20 cellular contexts compared by ENCODE assay signal in genomic region chr6:5361371-5361770, GRCh38.
A peak's percentile ranks its signal among the peaks of the same experiment; 100 is the strongest.
DNase-seq lines count a peak whose midpoint lies in the region; ATAC-seq, FAIRE-seq and TF ChIP-seq lines count a peak whose summit lies in the region.
"Had no signal": no experiment of that assay in that cellular context is flagged by ENCODE, and none has a peak within 500 bp of the region (broad histone marks: within the 10 kb centered on the region; RNA-seq: fewer than 3 reads in every experiment).

No MANE protein-coding gene starts in this region.

- no peaks in the 10 kb centered on the region for H3K36me3 ChIP-seq in IMR-90 (ENCODE audit: control insufficient read depth, insufficient read depth, low read length)

- H3K9me3 ChIP-seq in IMR-90 (ENCODE audit: control insufficient read depth, insufficient read depth, low read length) = no peaks in the 10 kb centered on the region

- H3K27ac ChIP-seq in IMR-90 (ENCODE audit: insufficient read depth, low read length) = no peak overlapping the region
- H3K27ac ChIP-seq: HL-60, skin epidermis had no signal

- no peak overlapping the region for H3K14ac ChIP-seq in IMR-90 (replicated peaks; ENCODE audit: low read depth, low read length)

- CTCF ChIA-PET in IMR-90 (lab: Yijun Ruan, JAX) = no interaction called here

- WGBS in IMR-90 (ENCODE audit: extremely low coverage in 2 of 2, insufficient read length in 1 of 2), 2 experiments = no CpG with 5 or more reads among the region's 2 CpGs

- POLR2A ChIA-PET in IMR-90 (lab: Charles Lee; ENCODE audit: unreplicated experiment) = no interaction called here

- H3K4me3 ChIP-seq in IMR-90 (ENCODE audit: insufficient read depth, low read depth, low read length) (no peak overlapping the region), cardiac fibroblast (replicated peaks in 1 of 2; ENCODE audit: low read depth in 2 of 2, low read length in 2 of 2) (no peak overlapping the region)
- H3K4me3 ChIP-seq: skin epidermis had no signal

- no peak overlapping the region for H4K8ac ChIP-seq in IMR-90 (ENCODE audit: low read depth in 2 of 2, low read length in 2 of 2)

- H3K27me3 ChIP-seq in IMR-90 (ENCODE audit: control insufficient read depth, insufficient read depth, low read length) = no peaks in the 10 kb centered on the region

- H2AK5ac ChIP-seq in IMR-90 (ENCODE audit: low read depth, low read length) = no peak overlapping the region

- no peak overlapping the region for H3K23ac ChIP-seq in IMR-90 (ENCODE audit: low read depth, low read length)

- no peak overlapping the region for H2AFZ ChIP-seq in IMR-90 (replicated peaks; ENCODE audit: low read length, poor library complexity)

- BruUV-seq in IMR-90 (replicated peaks; lab: Mats Ljungman, UMichigan) = no TSS peak

- TF ChIP-seq POLR2A in IMR-90 (IDR thresholded peaks at IDR 0.05; ENCODE audit: low read depth, low read length) = no peak

- H3K9ac ChIP-seq in IMR-90 (ENCODE audit: low read depth, low read length) = no peak overlapping the region

- no peak overlapping the region for H3K18ac ChIP-seq in IMR-90 (ENCODE audit: low read depth, low read length)

- intact Hi-C loops in IMR-90 (cut with micrococcal nuclease) = no loop called here

- H4K20me1 ChIP-seq in IMR-90 (ENCODE audit: insufficient read depth, low read length) = no peaks in the 10 kb centered on the region

- H4K91ac ChIP-seq in IMR-90 (ENCODE audit: insufficient read depth, low read depth, low read length) = no peak overlapping the region

- peaks cover 0 to 3% of the 10 kb centered on the region in 2 experiments; a peak in 2 of 4 replicates for H3K79me1 ChIP-seq in IMR-90 (ENCODE audit: low read depth in 1 of 2, low read length in 2 of 2)

- H2BK15ac ChIP-seq in IMR-90 (ENCODE audit: low read depth, low read length) = no peak overlapping the region

- H2BK120ac ChIP-seq in IMR-90 (ENCODE audit: low read depth, low read length) = no peak overlapping the region

- no peak overlapping the region for H4K5ac ChIP-seq in IMR-90 (ENCODE audit: low read depth, low read length)

- no peaks in the 10 kb centered on the region for H3K4me1 ChIP-seq in IMR-90 (ENCODE audit: control insufficient read depth, insufficient read depth, low read length)

- in situ Hi-C loops in IMR-90 (cut with MboI; ENCODE audit: low sequenced_read_pairs) = no loop called here

- no peak overlapping the region for H2BK20ac ChIP-seq in IMR-90 (ENCODE audit: low read depth, low read length)

- ATAC-seq in IMR-90 (ENCODE audit: low read depth) = no peak
- no peak for ATAC-seq in HG03457 (IDR thresholded peaks at IDR 0.05; ENCODE audit: unreplicated experiment)
- ATAC-seq in GM21737 (IDR thresholded peaks at IDR 0.05; ENCODE audit: unreplicated experiment) = no peak

- no peak overlapping the region for H2AK9ac ChIP-seq in IMR-90 (replicated peaks; ENCODE audit: low read depth, low read length, poor library complexity)

- no peak overlapping the region for H2BK5ac ChIP-seq in IMR-90 (ENCODE audit: low read depth, low read length, poor library complexity, severe bottlenecking)

- dilution Hi-C loops in IMR-90 (cut with HindIII; ENCODE audit: low sequenced_read_pairs, unreplicated experiment) = no loop called here

- TF ChIP-seq CTCF in IMR-90 (conservative IDR thresholded peaks at IDR 0.05; ENCODE audit: low read depth, low read length) (no peak), cardiac fibroblast (IDR thresholded peaks at IDR 0.05; ENCODE audit: low read depth, low read length) (no peak)

- no peak overlapping the region for H3K4me2 ChIP-seq in IMR-90 (ENCODE audit: low read depth, low read length)

- no peak for FAIRE-seq in urothelium cell line (lab: Jason Lieb, UNC)

- no peak overlapping the region for H3K56ac ChIP-seq in IMR-90 (ENCODE audit: extremely low read depth, insufficient read depth, low read length)

- no peak overlapping the region for H3K4ac ChIP-seq in IMR-90 (ENCODE audit: low read depth, low read length)

- DNase-seq in EH (ENCODE audit: low read depth) (peak; percentile 27), IMR-90 (peak; percentile 41), cardiac fibroblast (ENCODE audit: low read depth in 2 of 2) (peak; percentile 73 to 79), lung microvascular endothelial cell (ENCODE audit: low read depth in 2 of 2) (peak; percentile 92), urothelium cell line (ENCODE audit: low spot score) (no peak)
- DNase-seq: activated B cell treated with CpG ODN at 0.5 μM for 24 hours; activated effector memory CD4-positive, alpha-beta T cell treated with Interleukin-2 at 50 U/mL for 16 hours; AML-193; amygdala; GF-D8; KBM-7; NCI-H146; NCI-H345; SHP77 treated with DMSO at 0.1 percent for 48 hours; stimulated activated CD4-positive, alpha-beta T cell treated with anti-CD3 and anti-CD28 coated beads, Interleukin-4, amount 100 ng/mL, for 4 hours; T-helper 2 cell had no signal

- no peak for TF ChIP-seq RAD21 in IMR-90 (IDR thresholded peaks at IDR 0.05; ENCODE audit: low read length)

- no peaks in the 10 kb centered on the region for H3K9me1 ChIP-seq in IMR-90 (ENCODE audit: insufficient read depth, low read length)

TF ChIP-seq in IMR-90, 13 proteins besides CTCF, POLR2A, EP300 and RAD21:
- no peak for TF ChIP-seq FOS (IDR thresholded peaks at IDR 0.05; ENCODE audit: low read depth, low read length)
- no peak for TF ChIP-seq CHD1 (IDR thresholded peaks at IDR 0.05; ENCODE audit: low read depth, low read length)
- TF ChIP-seq MAZ (IDR thresholded peaks at IDR 0.05; ENCODE audit: borderline replicate concordance, low read depth, low read length) = no peak
- TF ChIP-seq RCOR1 (IDR thresholded peaks at IDR 0.05; ENCODE audit: insufficient replicate concordance, low read length) = no peak
- TF ChIP-seq USF2 (IDR thresholded peaks at IDR 0.05; ENCODE audit: low read depth, low read length) = no peak
- no peak for TF ChIP-seq NFE2L2 (IDR thresholded peaks at IDR 0.05; ENCODE audit: low read depth, low read length)
- no peak for TF ChIP-seq MXI1 (IDR thresholded peaks at IDR 0.05; ENCODE audit: borderline replicate concordance, low read depth, low read length)
- TF ChIP-seq BHLHE40 (IDR thresholded peaks at IDR 0.05; ENCODE audit: low read depth, low read length) = no peak
- no peak for TF ChIP-seq MAFK (IDR thresholded peaks at IDR 0.05; ENCODE audit: low read depth, low read length)
- no peak for TF ChIP-seq ELK1 (IDR thresholded peaks at IDR 0.05; ENCODE audit: borderline replicate concordance, low read depth, low read length)
